Comparison of ENCODE assay signal across 8 cellular contexts in the genomic region with DNA sequence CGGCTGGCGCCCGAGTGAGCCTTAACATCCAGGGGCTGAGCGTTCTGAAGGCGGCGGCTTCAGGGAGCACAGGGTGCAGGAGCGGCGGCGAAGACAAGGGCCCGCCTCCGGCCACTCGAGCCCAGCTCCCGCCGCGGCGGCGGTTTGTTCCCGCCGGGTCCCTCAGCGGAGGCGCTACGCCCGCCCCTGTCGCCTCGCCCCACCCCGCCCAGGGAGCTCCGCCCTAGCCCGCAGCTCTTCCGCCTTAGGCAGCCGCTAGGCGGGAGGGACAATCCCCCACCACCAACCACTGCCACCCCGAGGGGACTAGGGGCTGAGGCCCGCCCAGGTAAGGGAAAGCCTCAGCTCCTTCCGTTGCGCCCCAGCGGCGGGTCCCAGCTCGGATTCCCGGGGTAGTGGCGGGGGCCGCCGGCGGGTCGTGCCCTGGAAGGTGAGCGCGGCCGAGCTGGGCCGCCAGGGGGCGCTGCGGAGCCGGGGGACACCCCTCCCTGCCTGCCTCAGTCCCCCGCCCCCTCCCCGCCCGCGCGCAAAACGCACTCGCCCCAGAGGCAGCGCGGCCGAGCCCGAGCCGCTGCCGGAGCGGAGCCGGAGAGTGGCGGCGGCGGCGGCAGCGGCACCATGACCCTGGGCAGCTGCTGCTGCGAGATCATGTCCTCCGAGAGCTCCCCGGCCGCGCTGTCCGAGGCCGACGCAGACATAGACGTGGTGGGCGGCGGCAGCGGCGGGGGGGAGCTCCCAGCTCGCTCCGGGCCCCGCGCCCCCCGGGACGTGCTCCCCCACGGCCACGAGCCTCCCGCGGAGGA. TPM values are rescaled to one million over a fixed set of nuclear protein-coding genes. Genes with fewer than 3 reads are reported as not detected.
A peak's percentile ranks its signal among the peaks of the same experiment; 100 is the strongest.
DNase-seq lines count a peak whose midpoint lies in the region; FAIRE-seq and TF ChIP-seq lines count a peak whose summit lies in the region.

TSS of gene FOXD2 (plus strand) at position 527 of the 803 bp plus-strand sequence. CDS start at position 619, 92 bp downstream.

- no peak for FAIRE-seq in D721Med (lab: Jason Lieb, UNC)

- TF ChIP-seq CTCF in D721Med (IDR thresholded peaks at IDR 0.05; ENCODE audit: insufficient read depth, missing control alignments), result peak; percentile 47
- TF ChIP-seq CTCF in GM20000 (IDR thresholded peaks at IDR 0.05; ENCODE audit: extremely low read depth, missing control alignments), result peak; percentile 66

- peak; percentile 93 for DNase-seq in D721Med (ENCODE audit: insufficient read length, low spot score)
- peak; percentile 99 for DNase-seq in GM20000 (ENCODE audit: low spot score)
- DNase-seq in HS-27A (ENCODE audit: low read depth), result peak; percentile 78
- DNase-seq in NOMO-1 treated with DMSO at 0.1 percent for 48 hours (lab: John Stamatoyannopoulos, UW; ENCODE audit: unreplicated experiment), result peak; percentile 82
- DNase-seq in activated CD8-positive, alpha-beta memory T cell treated with anti-CD3 and anti-CD28 coated beads, Interleukin-2, amount 50 U/mL, for 4 hours, result peak; percentile 95
- DNase-seq in erythroblast (lab: John Stamatoyannopoulos, UW), result peak; percentile 87 to 93
- DNase-seq in myocyte (ENCODE audit: low read depth), result peak; percentile 87
- DNase-seq in stimulated activated CD8-positive, alpha-beta memory T cell treated with anti-CD3 and anti-CD28 coated beads, Interleukin-7, amount 100 ng/mL, for 48 hours (ENCODE audit: extremely low read depth in 1 of 2, low read depth in 1 of 2), result peak; percentile 78 to 82

- peak; percentile 44 for TF ChIP-seq POLR2A in erythroblast (IDR thresholded peaks at IDR 0.05; ENCODE audit: low read length)

RNA-seq across cellular contexts. Expression of gene FOXD2, which starts in this region (rescaled TPM):
- 0.05 and 0.37 TPM in 2 replicates for total RNA-seq in myocyte
- polyA plus RNA-seq in myocyte (2012), result 0.42 TPM

Comparison
In these comparisons a context has a peak if more than half of its experiments do, and no peak if none do; other contexts are left out.
1. Peak in every context shown above with its lines: DNase-seq.
2. Peak in DNase-seq in myocyte; RNA of the gene not detected or under 1 TPM.